ENCODE assay signal across 9 cellular contexts in genomic region chr22:30206964-30207363, GRCh38. TPM values are rescaled to one million over a fixed set of nuclear protein-coding genes. Genes with fewer than 3 reads are reported as not detected.
DNase-seq lines count a peak whose midpoint lies in the region; ATAC-seq and TF ChIP-seq lines count a peak whose summit lies in the region.
"Had no signal": no experiment of that assay in that cellular context is flagged by ENCODE, and none has a peak within 500 bp of the region (broad histone marks: within the 10 kb centered on the region; RNA-seq: fewer than 3 reads in every experiment).

No MANE protein-coding gene starts in this region.

- TF ChIP-seq POLR2A in gastroesophageal sphincter (IDR thresholded peaks at IDR 0.05) (no peak), sigmoid colon (IDR thresholded peaks at IDR 0.05) (no peak)

- ATAC-seq in gastroesophageal sphincter, result peak; percentile 52
- no peak for ATAC-seq in mucosa of descending colon
- no peak for ATAC-seq in HG03108 (IDR thresholded peaks at IDR 0.05; ENCODE audit: unreplicated experiment)
- no peak for ATAC-seq in HG03442 (IDR thresholded peaks at IDR 0.05; ENCODE audit: unreplicated experiment)
- ATAC-seq: activated T-cell treated with anti-CD3 and anti-CD28 coated beads, Interleukin-2, amount 50 U/mL, for 4 hours had no signal

- WGBS in gastroesophageal sphincter (ENCODE audit: low coverage in 1 of 2), 2 donors, result 60 to 67% methylated on average over 2 of the region's 14 CpGs
- 59 to 66% methylated on average over 14 of the region's 14 CpGs for WGBS in sigmoid colon, 2 donors

- H3K27me3 ChIP-seq in gastroesophageal sphincter (peaks cover 36% of the 10 kb centered on the region), sigmoid colon (no peaks in the 10 kb centered on the region)

- H3K4me3 ChIP-seq in gastroesophageal sphincter, result no peak overlapping the region
- H3K4me3 ChIP-seq in sigmoid colon, result no peak overlapping the region
- H3K4me3 ChIP-seq in mucosa of descending colon, result no peak overlapping the region

- TF ChIP-seq EP300 in gastroesophageal sphincter (IDR thresholded peaks at IDR 0.05) (no peak), sigmoid colon (IDR thresholded peaks at IDR 0.05) (no peak)

- no peaks in the 10 kb centered on the region for H3K36me3 ChIP-seq in gastroesophageal sphincter
- H3K36me3 ChIP-seq in sigmoid colon, result no peaks in the 10 kb centered on the region
- no peaks in the 10 kb centered on the region for H3K36me3 ChIP-seq in mucosa of descending colon (ENCODE audit: low read depth)

- H3K4me1 ChIP-seq in gastroesophageal sphincter, result peaks cover 0 to 45% (median 3%) of the 10 kb centered on the region in 3 donors
- H3K4me1 ChIP-seq in sigmoid colon, result peaks cover 0 to 52% (median 32%) of the 10 kb centered on the region in 4 donors
- peaks cover 2% of the 10 kb centered on the region for H3K4me1 ChIP-seq in mucosa of descending colon (ENCODE audit: low read depth)

- DNase-seq in GM03348 (ENCODE audit: low spot score), result peak; percentile 94
- DNase-seq in SHP77 treated with DMSO at 0.1 percent for 48 hours (lab: John Stamatoyannopoulos, UW), result peak; percentile 26
- DNase-seq in sigmoid colon, result peak; percentile 82
- DNase-seq in NOMO-1 treated with DMSO at 0.1 percent for 48 hours (lab: John Stamatoyannopoulos, UW; ENCODE audit: unreplicated experiment), result no peak
- no peak for DNase-seq in mucosa of descending colon
- DNase-seq: activated T-cell treated with anti-CD3 and anti-CD28 coated beads, Interleukin-2, amount 50 U/mL, for 4 hours had no signal

- intact Hi-C loops in sigmoid colon (cut with DNase I) (no loop called here), mucosa of descending colon (cut with DNase I, micrococcal nuclease) (no loop called here)

- TF ChIP-seq CTCF in gastroesophageal sphincter (IDR thresholded peaks at IDR 0.05) (no peak), sigmoid colon (IDR thresholded peaks at IDR 0.05) (no peak), mucosa of descending colon (IDR thresholded peaks at IDR 0.05) (no peak)

- H3K27ac ChIP-seq in gastroesophageal sphincter, result peak overlapping the region in 2 of 4 donors; percentile 56 to 73
- peak overlapping the region in 3 of 4 donors; percentile 60 to 80 (median 79) for H3K27ac ChIP-seq in sigmoid colon

- H3K9me3 ChIP-seq in gastroesophageal sphincter (no peaks in the 10 kb centered on the region), sigmoid colon (no peaks in the 10 kb centered on the region), mucosa of descending colon (no peaks in the 10 kb centered on the region)

RNA-seq across cellular contexts. Expression of gene LIF, which starts 39.6 kb away (rescaled TPM):
- total RNA-seq in gastroesophageal sphincter (10 to 100 TPM in 1 of 4 donors, under 1 TPM in 2, not detected in 1; 0.58 to 15.8 (median 0.59) TPM), sigmoid colon (1 to 10 TPM in 1 of 4 donors, under 1 TPM in 3; 0.28 to 5.8 (median 0.34) TPM), mucosa of descending colon (10 to 100 TPM in 1 of 3 donors, 1 to 10 TPM in 2; 9.1 to 10.0 (median 9.9) TPM)
- polyA plus RNA-seq in sigmoid colon, result 10 to 100 TPM in 1 of 3 donors, 1 to 10 TPM in 2; 1.6 to 10.3 (median 1.8) TPM

RNA-seq across cellular contexts. Expression of gene OSM, which starts 59.7 kb away (rescaled TPM):
- total RNA-seq in gastroesophageal sphincter (1 to 10 TPM in 2 of 4 donors, not detected in 2; 4.1 to 7.7 TPM), sigmoid colon (10 to 100 TPM in 1 of 4 donors, 1 to 10 TPM in 1, under 1 TPM in 2; 0.71 to 12.8 (median 3.5) TPM), mucosa of descending colon (1 to 10 TPM in 1 of 3 donors, under 1 TPM in 1, not detected in 1; 0.41 to 1.0 TPM)
- 1 to 10 TPM in 2 of 3 donors, under 1 TPM in 1; 0.60 to 9.9 (median 1.5) TPM for polyA plus RNA-seq in sigmoid colon

Comparison
In these comparisons a context has a peak if more than half of its experiments do, and no peak if none do; other contexts are left out.
1. DNase-seq: peak in GM03348 (single experiment), SHP77 treated with DMSO at 0.1 percent for 48 hours (single experiment) and sigmoid colon (single experiment); none in NOMO-1 treated with DMSO at 0.1 percent for 48 hours (single experiment) and mucosa of descending colon (0 of 3).